ENCODE assay signal across 8 cellular contexts in the genomic region with DNA sequence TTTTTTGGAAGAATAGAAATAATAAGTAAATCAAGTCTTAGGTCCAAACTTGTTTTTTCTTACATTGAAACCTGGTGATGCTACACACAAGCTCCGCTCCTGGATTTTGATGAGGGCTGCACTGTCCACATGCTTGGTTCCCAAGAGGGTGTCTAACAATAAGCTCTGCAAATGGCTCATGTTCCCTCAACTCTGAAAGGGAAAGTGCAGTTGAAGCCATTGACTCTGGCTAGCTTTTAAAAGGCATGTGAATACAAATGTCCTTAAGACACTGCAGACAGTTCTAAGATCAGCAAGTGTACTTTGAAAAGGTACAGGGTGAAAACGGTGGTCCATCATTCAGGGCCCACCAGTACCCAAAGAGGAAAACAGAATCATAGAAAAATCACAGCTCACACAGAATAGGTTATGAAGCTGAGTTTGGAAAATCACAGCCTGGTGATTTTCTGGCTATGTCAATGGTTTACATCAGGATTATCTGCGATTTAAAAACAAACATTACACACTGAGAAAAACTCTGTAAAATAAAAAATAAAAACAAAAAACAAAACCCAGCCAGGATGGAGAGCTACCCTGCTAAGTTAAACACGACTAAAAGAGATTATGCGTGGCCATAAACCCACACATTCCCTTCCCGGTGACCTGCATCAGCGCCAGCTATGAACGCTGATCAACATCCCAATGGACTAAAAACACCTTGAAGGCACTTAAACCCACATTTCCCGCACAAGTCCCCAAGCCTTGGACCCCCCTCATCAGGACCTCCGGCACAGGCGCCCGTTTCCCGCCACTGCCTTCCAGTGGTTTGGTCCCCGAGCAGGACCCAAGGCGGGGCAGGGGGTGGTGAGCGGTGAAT. TPM values are rescaled to one million over a fixed set of nuclear protein-coding genes. Genes with fewer than 3 reads are reported as not detected.
DNase-seq lines count a peak whose midpoint lies in the region; ATAC-seq and TF ChIP-seq lines count a peak whose summit lies in the region.

No MANE protein-coding gene starts in this region.

- no peak overlapping the region for H2BK120ac ChIP-seq in mesendoderm (ENCODE audit: low read depth, low read length)

- ATAC-seq in DND-41 (ENCODE audit: insufficient read depth, low read depth) (no peak), aorta (ENCODE audit: low FRiP score) (no peak), HG03280 (IDR thresholded peaks at IDR 0.05; ENCODE audit: unreplicated experiment) (no peak), GM19328 (IDR thresholded peaks at IDR 0.05; ENCODE audit: unreplicated experiment) (no peak)

- H3K18ac ChIP-seq in mesendoderm (ENCODE audit: low read length): peak overlapping the region; percentile 54

- H2BK15ac ChIP-seq in mesendoderm (replicated peaks; ENCODE audit: low read depth): no peak overlapping the region

- no peak overlapping the region for H4K8ac ChIP-seq in mesendoderm (ENCODE audit: low read depth, low read length)

- no peaks in the 10 kb centered on the region for H4K20me1 ChIP-seq in DND-41 (ENCODE audit: insufficient read depth, low read length)
- no peaks in the 10 kb centered on the region for H4K20me1 ChIP-seq in mammary epithelial cell (ENCODE audit: insufficient read depth, low read length)

- H3K9me3 ChIP-seq in DND-41 (ENCODE audit: insufficient read depth, low read length, severe bottlenecking): no peaks in the 10 kb centered on the region
- no peaks in the 10 kb centered on the region for H3K9me3 ChIP-seq in mammary epithelial cell (replicated peaks; ENCODE audit: insufficient read depth, low read length)
- no peaks in the 10 kb centered on the region for H3K9me3 ChIP-seq in aorta (ENCODE audit: control insufficient read depth, low read length)

- no peaks in the 10 kb centered on the region for H3K79me1 ChIP-seq in mesendoderm (ENCODE audit: low read length)

- peaks cover 6% of the 10 kb centered on the region; the same call in 1 of the 2 replicates for H3K79me2 ChIP-seq in DND-41 (ENCODE audit: insufficient read depth, low read length)
- H3K79me2 ChIP-seq in mammary epithelial cell (ENCODE audit: insufficient read depth, low read length): no peaks in the 10 kb centered on the region
- H3K79me2 ChIP-seq in mesendoderm (ENCODE audit: control insufficient read depth, insufficient read depth, low read length): no peaks in the 10 kb centered on the region

- CTCF ChIA-PET in mammary epithelial cell (lab: Charles Lee; ENCODE audit: low non-redundant PET): interaction anchor here (0.5 to 0.6 kb wide), 2 partner anchors 38 to 92 kb away, joined by 3 to 5 read pairs; a partner anchor contains a TSS

- DNase-seq in DND-41: no peak
- DNase-seq in LNCaP clone FGC (ENCODE audit: low read depth): no peak
- DNase-seq in mammary epithelial cell: no peak
- DNase-seq in mesendoderm: peak; percentile 12
- no peak for DNase-seq in aorta
- no peak for DNase-seq in EL

- H3K4me3 ChIP-seq in DND-41 (ENCODE audit: low read depth in 1 of 2, low read length in 2 of 2) (peak overlapping the region; percentile 22 to 77; a peak in 3 of 4 replicates), LNCaP clone FGC (ENCODE audit: low read depth, low read length) (peak overlapping the region; percentile 76), mammary epithelial cell (replicated peaks in 1 of 3; ENCODE audit: insufficient read depth in 1 of 3, low read depth in 2 of 3, low read length in 3 of 3) (peak overlapping the region; percentile 61 to 94 (median 73)), mesendoderm (ENCODE audit: low read length) (peak overlapping the region; percentile 51), aorta (ENCODE audit: low read length in 2 of 2) (peak overlapping the region; percentile 59 to 64)

- intact Hi-C loops in mammary epithelial cell (cut with micrococcal nuclease): loop anchor here (2.0 kb wide), 1 partner anchor 38 kb away; a partner anchor contains a TSS
- intact Hi-C loops in aorta (cut with DNase I): no loop called here

- H4K5ac ChIP-seq in mesendoderm (ENCODE audit: low read length): no peak overlapping the region

- H3K4me2 ChIP-seq in DND-41 (ENCODE audit: insufficient read depth, low read length) (peak overlapping the region; percentile 88), mammary epithelial cell (ENCODE audit: insufficient read depth, low read depth, low read length) (peak overlapping the region; percentile 85), mesendoderm (ENCODE audit: low read length) (peak overlapping the region; percentile 39)

- WGBS in mammary epithelial cell (ENCODE audit: low coverage, missing lambda C conversion rate): 24% methylated on average over 14 of the region's 16 CpGs
- WGBS in mesendoderm (ENCODE audit: extremely low coverage, insufficient coverage, low lambda C conversion rate): no CpG with 5 or more reads among the region's 16 CpGs
- WGBS in aorta, 2 donors: 8 to 9% methylated on average over 16 of the region's 16 CpGs

- H3K27ac ChIP-seq in DND-41 (ENCODE audit: low read length): peak overlapping the region; percentile 89
- no peak overlapping the region for H3K27ac ChIP-seq in mammary epithelial cell (ENCODE audit: insufficient read depth, low read depth, low read length)
- no peak overlapping the region for H3K27ac ChIP-seq in mesendoderm (ENCODE audit: low read depth, low read length)
- H3K27ac ChIP-seq in aorta (ENCODE audit: low read depth in 1 of 2, low read length in 2 of 2): peak overlapping the region; percentile 79 to 87

- TF ChIP-seq CTCF in DND-41 (IDR thresholded peaks at IDR 0.05; ENCODE audit: borderline replicate concordance, extremely low read depth, low read length, poor library complexity, severe bottlenecking): no peak
- TF ChIP-seq CTCF in LNCaP clone FGC (IDR thresholded peaks at IDR 0.05; ENCODE audit: control insufficient read depth, extremely low read depth, insufficient read depth): no peak
- TF ChIP-seq CTCF in mammary epithelial cell (conservative IDR thresholded peaks at IDR 0.05 in 1 of 2, IDR thresholded peaks at IDR 0.05 in 1 of 2; ENCODE audit: extremely low read depth in 1 of 2, insufficient read depth in 1 of 2, low read depth in 1 of 2, low read length in 2 of 2): no peak

- H2BK5ac ChIP-seq in mesendoderm (ENCODE audit: low read length): no peak overlapping the region

- BruUV-seq in mammary epithelial cell (replicated peaks; lab: Mats Ljungman, UMichigan): TSS peak; percentile 59

- peak overlapping the region; percentile 5 for H3K4ac ChIP-seq in mesendoderm (ENCODE audit: low read depth, low read length)

- H2AFZ ChIP-seq in DND-41 (ENCODE audit: low read depth, low read length) (peak overlapping the region; percentile 87), mammary epithelial cell (ENCODE audit: low read depth, low read length) (peak overlapping the region; percentile 95)

- H3K36me3 ChIP-seq in DND-41 (ENCODE audit: insufficient read depth, low read length): no peaks in the 10 kb centered on the region
- H3K36me3 ChIP-seq in mammary epithelial cell (ENCODE audit: insufficient read depth, low read length): no peaks in the 10 kb centered on the region
- no peaks in the 10 kb centered on the region for H3K36me3 ChIP-seq in mesendoderm (ENCODE audit: control insufficient read depth, insufficient read depth, low read length)
- no peaks in the 10 kb centered on the region for H3K36me3 ChIP-seq in aorta (ENCODE audit: control insufficient read depth in 1 of 2, insufficient read depth in 2 of 2, low read length in 1 of 2)

- peak overlapping the region; percentile 96 for H3K56ac ChIP-seq in mesendoderm (ENCODE audit: low read length)

- dilution Hi-C loops in mammary epithelial cell (cut with HindIII; ENCODE audit: low sequenced_read_pairs): no loop called here

- H3K27me3 ChIP-seq in DND-41 (ENCODE audit: insufficient read depth, low read length, poor library complexity) (no peaks in the 10 kb centered on the region), mammary epithelial cell (ENCODE audit: insufficient read depth, low read length) (no peaks in the 10 kb centered on the region), mesendoderm (ENCODE audit: insufficient read depth, low read length, poor library complexity) (no peaks in the 10 kb centered on the region), aorta (ENCODE audit: control insufficient read depth in 1 of 2, insufficient read depth in 2 of 2, low read length in 1 of 2) (no peaks in the 10 kb centered on the region)

- peaks cover 26% of the 10 kb centered on the region for H3K4me1 ChIP-seq in DND-41 (ENCODE audit: insufficient read depth, low read length)
- H3K4me1 ChIP-seq in mammary epithelial cell (ENCODE audit: insufficient read depth, low read length): peaks cover 4% of the 10 kb centered on the region
- H3K4me1 ChIP-seq in mesendoderm (ENCODE audit: control insufficient read depth, low read depth, low read length): no peaks in the 10 kb centered on the region
- H3K4me1 ChIP-seq in aorta (ENCODE audit: control insufficient read depth in 1 of 2, insufficient read depth in 2 of 2, low read length in 2 of 2): no peaks in the 10 kb centered on the region

- H3K9ac ChIP-seq in DND-41 (ENCODE audit: low read depth, low read length): peak overlapping the region; percentile 79
- peak overlapping the region; percentile 65 for H3K9ac ChIP-seq in mammary epithelial cell (ENCODE audit: insufficient read depth, low read length)
- peak overlapping the region; percentile 64 for H3K9ac ChIP-seq in mesendoderm (ENCODE audit: low read length)

- in situ Hi-C loops in mammary epithelial cell (cut with MboI; ENCODE audit: low sequenced_read_pairs in 2 of 2): no loop called here

- no peak overlapping the region for H2AK5ac ChIP-seq in mesendoderm (ENCODE audit: low read length)

- H3K23ac ChIP-seq in mesendoderm (ENCODE audit: low read length): peak overlapping the region; percentile 97

RNA-seq across cellular contexts. Expression of a gene that starts 0.6 kb away (rescaled TPM):
- total RNA-seq in mammary epithelial cell (under 1 TPM; 0.33 to 0.92 TPM), aorta (under 1 TPM in 1 of 2 donors, not detected in 1; 0.93 TPM)
- polyA plus RNA-seq in mammary epithelial cell (0.42 TPM), aorta (under 1 TPM; 0.26 to 0.63 TPM)
- not detected for polyA minus RNA-seq in mammary epithelial cell
- 0.22 TPM for polyA plus RNA-seq in mesendoderm (2013, experiment 1 of 2)
- polyA plus RNA-seq in mesendoderm (2013, experiment 2 of 2): 0.17 TPM

RNA-seq across cellular contexts. Expression of a gene that starts 0.7 kb away (rescaled TPM):
- total RNA-seq in mammary epithelial cell: 1 to 10 TPM; 4.1 to 6.5 TPM
- 1.4 TPM for polyA plus RNA-seq in mammary epithelial cell
- polyA minus RNA-seq in mammary epithelial cell: not detected
- polyA plus RNA-seq in mesendoderm (2013, experiment 1 of 2): 1.1 TPM
- 0.83 TPM for polyA plus RNA-seq in mesendoderm (2013, experiment 2 of 2)
- total RNA-seq in aorta: 10 to 100 TPM; 36.7 to 47.8 TPM
- polyA plus RNA-seq in aorta: 10 to 100 TPM; 30.0 to 31.1 TPM

RNA-seq across cellular contexts. Expression of a gene that starts 38.0 kb away (rescaled TPM):
- total RNA-seq in mammary epithelial cell: 10 to 100 TPM; 75.3 to 85.8 TPM
- 89.8 TPM for polyA plus RNA-seq in mammary epithelial cell
- polyA minus RNA-seq in mammary epithelial cell: 68.7 TPM
- polyA plus RNA-seq in mesendoderm (2013, experiment 1 of 2): 23.7 TPM
- 22.9 TPM for polyA plus RNA-seq in mesendoderm (2013, experiment 2 of 2)
- 10 to 100 TPM in 1 of 2 donors, 1 to 10 TPM in 1; 7.3 to 21.0 TPM for total RNA-seq in aorta
- polyA plus RNA-seq in aorta: 10 to 100 TPM; 30.2 to 35.5 TPM

RNA-seq across cellular contexts. Expression of a gene that starts 46.5 kb away (rescaled TPM):
- total RNA-seq in mammary epithelial cell (100 to 1,000 TPM; 101 to 106 TPM), aorta (10 to 100 TPM; 54.4 to 60.5 TPM)
- polyA plus RNA-seq in mammary epithelial cell (156 TPM), aorta (100 to 1,000 TPM; 115 to 158 TPM)
- 37.1 TPM for polyA minus RNA-seq in mammary epithelial cell
- polyA plus RNA-seq in mesendoderm (2013, experiment 1 of 2): 242 TPM
- polyA plus RNA-seq in mesendoderm (2013, experiment 2 of 2): 249 TPM

RNA-seq across cellular contexts. Expression of a gene that starts 52.3 kb away (rescaled TPM):
- not detected for total RNA-seq in mammary epithelial cell
- polyA plus RNA-seq in mammary epithelial cell: not detected
- not detected for polyA minus RNA-seq in mammary epithelial cell
- 0.03 TPM for polyA plus RNA-seq in mesendoderm (2013, experiment 1 of 2)
- polyA plus RNA-seq in mesendoderm (2013, experiment 2 of 2): not detected
- total RNA-seq in aorta: 1 to 10 TPM; 1.7 to 3.9 TPM
- 1 to 10 TPM; 1.0 to 4.7 TPM for polyA plus RNA-seq in aorta

Comparison
In these comparisons a context has a peak if more than half of its experiments do, and no peak if none do; other contexts are left out.
1. H3K27ac ChIP-seq: peak in DND-41 (single experiment) and aorta (2 of 2); none in mammary epithelial cell (single experiment) and mesendoderm (single experiment).
2. RNA of a gene that starts 0.7 kb away (total RNA-seq): 36.7 to 47.8 TPM in aorta; 4.1 to 6.5 TPM in mammary epithelial cell; every median in the first group is over 4 times any median in the second.
3. Peak in every context shown above with its lines, with median percentiles within 50 percentile points of each other: H3K4me2 ChIP-seq, H3K4me3 ChIP-seq and H3K9ac ChIP-seq.